Comparison of ENCODE assay signal across 1 cellular context in genomic region chr12:30982413-30982812, GRCh38.
TF ChIP-seq lines count a peak whose summit lies in the region.

No MANE protein-coding gene starts in this region.

TF ChIP-seq in H1, 55 proteins besides CTCF, POLR2A, EP300 and RAD21:
- TF ChIP-seq EGR1 (IDR thresholded peaks at IDR 0.05; ENCODE audit: borderline replicate concordance, low read depth, low read length), result no peak
- TF ChIP-seq RBBP5 (IDR thresholded peaks at IDR 0.05; ENCODE audit: borderline replicate concordance, low read depth, low read length), result no peak
- TF ChIP-seq NANOG (IDR thresholded peaks at IDR 0.05; ENCODE audit: insufficient read depth, low read depth, low read length, poor library complexity, severe bottlenecking), result no peak
- no peak for TF ChIP-seq HDAC2 (IDR thresholded peaks at IDR 0.05; ENCODE audit: borderline replicate concordance in 1 of 2, low read depth in 2 of 2, low read length in 2 of 2)
- TF ChIP-seq SP2 (IDR thresholded peaks at IDR 0.05; ENCODE audit: low read length), result no peak
- no peak for TF ChIP-seq RXRA (IDR thresholded peaks at IDR 0.05; ENCODE audit: insufficient read depth, low read depth, low read length)
- no peak for TF ChIP-seq KDM5A (IDR thresholded peaks at IDR 0.05; ENCODE audit: low read length)
- no peak for TF ChIP-seq HDAC6 (IDR thresholded peaks at IDR 0.05; ENCODE audit: low read depth, low read length)
